ENCODE assay signal across 15 cellular contexts in genomic region chr16:3951861-3952332, GRCh38.
DNase-seq lines count a peak whose midpoint lies in the region; ATAC-seq and TF ChIP-seq lines count a peak whose summit lies in the region.
"Had no signal": no experiment of that assay in that cellular context is flagged by ENCODE, and none has a peak within 500 bp of the region (broad histone marks: within the 10 kb centered on the region; RNA-seq: fewer than 3 reads in every experiment).

No MANE protein-coding gene starts in this region.

- peaks cover 4% of the 10 kb centered on the region for H3K4me1 Mint-ChIP-seq in activated CD8-positive, alpha-beta T cell treated with anti-CD3 and anti-CD28 coated beads, Interleukin-2, amount 10 ng/mL, durations not matched to agents 7 days and 5 days (ENCODE audit: low read depth)
- H3K4me1 Mint-ChIP-seq: central memory CD8-positive, alpha-beta T cell had no signal

- H3K4me3 ChIP-seq in adrenal gland (no peak overlapping the region), heart right ventricle (no peak overlapping the region), skeletal muscle cell (ENCODE audit: low read depth, low read length) (no peak overlapping the region)
- H3K4me3 ChIP-seq: GM12878 had no signal

- no peak overlapping the region for H3K27ac Mint-ChIP-seq in activated CD8-positive, alpha-beta T cell treated with anti-CD3 and anti-CD28 coated beads, Interleukin-2, amount 10 ng/mL, durations not matched to agents 7 days and 5 days
- H3K27ac Mint-ChIP-seq: activated T-cell treated with anti-CD3 and anti-CD28 coated beads, Interleukin-2, amount 50 U/mL, for 72 hours; stimulated activated naive CD8-positive, alpha-beta T cell treated with anti-CD3 and anti-CD28 coated beads, Interleukin-15, Interleukin-2, amounts not matched to agents 100 ng/mL and 50 ng/mL, for 24 hours had no signal

- H3K9me3 Mint-ChIP-seq in activated CD8-positive, alpha-beta T cell treated with anti-CD3 and anti-CD28 coated beads, Interleukin-2, amount 10 ng/mL, durations not matched to agents 7 days and 5 days (ENCODE audit: insufficient read depth): no peaks in the 10 kb centered on the region
- H3K9me3 Mint-ChIP-seq: activated T-cell treated with anti-CD3 and anti-CD28 coated beads, Interleukin-2, amount 50 U/mL, for 72 hours; central memory CD8-positive, alpha-beta T cell; stimulated activated naive CD8-positive, alpha-beta T cell treated with anti-CD3 and anti-CD28 coated beads, Interleukin-15, Interleukin-2, amounts not matched to agents 100 ng/mL and 50 ng/mL, for 24 hours had no signal

- no peaks in the 10 kb centered on the region for H3K36me3 Mint-ChIP-seq in activated CD8-positive, alpha-beta T cell treated with anti-CD3 and anti-CD28 coated beads, Interleukin-2, amount 10 ng/mL, durations not matched to agents 7 days and 5 days (ENCODE audit: low read depth)

- intact Hi-C loops in adrenal gland (cut with DNase I) (no loop called here), heart right ventricle (cut with DNase I) (loop anchor here in 2 of 10 donors (5.0 to 10.0 kb wide), 2 partner anchors 60 to 303 kb away; no protein-coding TSS in a partner anchor)

- DNase-seq in adrenal gland: no peak
- no peak for DNase-seq in heart right ventricle
- peak; percentile 50 for DNase-seq in skeletal muscle cell (ENCODE audit: low read depth)
- no peak for DNase-seq in activated CD8-positive, alpha-beta T cell treated with anti-CD3 and anti-CD28 coated beads, Interleukin-2, amount 10 ng/mL, durations not matched to agents 7 days and 5 days
- DNase-seq in NOMO-1 treated with dmso at 0.1 percent for 144 hours (lab: John Stamatoyannopoulos, UW; ENCODE audit: unreplicated experiment): no peak
- DNase-seq in AG08395 (ENCODE audit: low spot score): no peak
- DNase-seq: activated T-cell treated with anti-CD3 and anti-CD28 coated beads, Interleukin-2, amount 50 U/mL, for 72 hours; COR-L47 had no signal

- TF ChIP-seq POLR2A in adrenal gland (IDR thresholded peaks at IDR 0.05): no peak

- ATAC-seq in heart right ventricle: peak in 5 of 8 donors; percentile 3 to 18 (median 8)
- ATAC-seq in GM18519 (IDR thresholded peaks at IDR 0.05; ENCODE audit: low FRiP score, unreplicated experiment): no peak
- no peak for ATAC-seq in activated CD8-positive, alpha-beta T cell treated with anti-CD3 and anti-CD28 coated beads, Interleukin-2, amount 10 ng/mL, durations not matched to agents 7 days and 5 days
- ATAC-seq: activated T-cell treated with anti-CD3 and anti-CD28 coated beads, Interleukin-2, amount 50 U/mL, for 72 hours; GM12878 had no signal

- no peaks in the 10 kb centered on the region for H3K27me3 ChIP-seq in adrenal gland
- H3K27me3 ChIP-seq in heart right ventricle: no peaks in the 10 kb centered on the region

- H3K27ac ChIP-seq in adrenal gland (peak overlapping the region in 3 of 5 donors; percentile 82 to 93 (median 87)), heart right ventricle (peak overlapping the region in 7 of 10 donors; percentile 42 to 93 (median 77))
- H3K27ac ChIP-seq: HL-60, VCaP had no signal

- no peaks in the 10 kb centered on the region for H3K9me3 ChIP-seq in adrenal gland (replicated peaks in 1 of 3)
- H3K9me3 ChIP-seq in heart right ventricle: no peaks in the 10 kb centered on the region

- peaks cover 24% of the 10 kb centered on the region for H3K27me3 Mint-ChIP-seq in activated CD8-positive, alpha-beta T cell treated with anti-CD3 and anti-CD28 coated beads, Interleukin-2, amount 10 ng/mL, durations not matched to agents 7 days and 5 days (ENCODE audit: low read depth)

- CTCF ChIA-PET in activated CD8-positive, alpha-beta T cell treated with anti-CD3 and anti-CD28 coated beads, Interleukin-2, amount 10 ng/mL, durations not matched to agents 7 days and 5 days (lab: Charles Lee): no interaction called here

- H3K4me3 Mint-ChIP-seq in activated CD8-positive, alpha-beta T cell treated with anti-CD3 and anti-CD28 coated beads, Interleukin-2, amount 10 ng/mL, durations not matched to agents 7 days and 5 days: no peak overlapping the region
- H3K4me3 Mint-ChIP-seq: activated T-cell treated with anti-CD3 and anti-CD28 coated beads, Interleukin-2, amount 50 U/mL, for 72 hours; central memory CD8-positive, alpha-beta T cell; stimulated activated naive CD8-positive, alpha-beta T cell treated with anti-CD3 and anti-CD28 coated beads, Interleukin-15, Interleukin-2, amounts not matched to agents 100 ng/mL and 50 ng/mL, for 24 hours had no signal

- H3K36me3 ChIP-seq in adrenal gland (replicated peaks in 1 of 2) (no peaks in the 10 kb centered on the region), heart right ventricle (no peaks in the 10 kb centered on the region)

- TF ChIP-seq CTCF in adrenal gland (IDR thresholded peaks at IDR 0.05) (no peak), heart right ventricle (IDR thresholded peaks at IDR 0.05) (no peak)

- 55 to 78% (median 67%) methylated on average over 7 of the region's 7 CpGs for WGBS in adrenal gland, 4 donors
- WGBS in heart right ventricle, 2 donors: 64 to 72% methylated on average over 7 of the region's 7 CpGs

- H3K4me1 ChIP-seq in adrenal gland (replicated peaks in 1 of 2) (peaks cover 9 to 17% of the 10 kb centered on the region in 2 donors), heart right ventricle (peaks cover 2 to 61% (median 46%) of the 10 kb centered on the region in 9 donors)

- no peak for TF ChIP-seq RAD21 in Ishikawa (IDR thresholded peaks at IDR 0.05; ENCODE audit: low read depth)

- POLR2A ChIA-PET in activated CD8-positive, alpha-beta T cell treated with anti-CD3 and anti-CD28 coated beads, Interleukin-2, amount 10 ng/mL, durations not matched to agents 7 days and 5 days (lab: Charles Lee): interaction anchor here (0.7 kb wide), 1 partner anchor 30 kb away, joined by 5 read pairs; no protein-coding TSS in a partner anchor

- TF ChIP-seq EP300 in Ishikawa (IDR thresholded peaks at IDR 0.05; ENCODE audit: borderline replicate concordance): no peak

TF ChIP-seq in Ishikawa, 13 proteins besides CTCF, POLR2A, EP300 and RAD21:
- TF ChIP-seq MAX (IDR thresholded peaks at IDR 0.05) (peak; percentile 45; the same call in 1 of the 2 replicates), YY1 (IDR thresholded peaks at IDR 0.05; ENCODE audit: low read depth) (no peak), TCF12 (IDR thresholded peaks at IDR 0.05; ENCODE audit: low read depth) (0 out of 2 replicates have a peak, but pooled peaks have one; percentile 20)
TF ChIP-seq in Ishikawa: peak in this region for 2.

Comparison
In these comparisons a context has a peak if more than half of its experiments do, and no peak if none do; other contexts are left out.
1. ATAC-seq: peak in heart right ventricle (5 of 8); none in GM18519 (single experiment) and activated CD8-positive, alpha-beta T cell treated with anti-CD3 and anti-CD28 coated beads, Interleukin-2, amount 10 ng/mL, durations not matched to agents 7 days and 5 days (single experiment).